1 cellular context compared by ENCODE assay signal in genomic region chr3:38346584-38347410, GRCh38.
TF ChIP-seq lines count a peak whose summit lies in the region.

XYLB (plus strand) TSS chr3:38346785; CDS start chr3:38346869, 84 bp downstream.

TF ChIP-seq in HepG2, 621 proteins besides CTCF, POLR2A, EP300 and RAD21 (continued from another document and continues in another):
- TF ChIP-seq ZNF318 (CRISPR knock-in tag; IDR thresholded peaks at IDR 0.05): peak; percentile 80; the same call in 1 of the 2 replicates
- TF ChIP-seq TSC22D2 (CRISPR knock-in tag; IDR thresholded peaks at IDR 0.05; ENCODE audit: borderline replicate concordance): peak; percentile 74
- TF ChIP-seq ATF2 (CRISPR knock-in tag; IDR thresholded peaks at IDR 0.05): peak; percentile 76
- peak; percentile 68 for TF ChIP-seq ZNF562 (CRISPR knock-in tag; IDR thresholded peaks at IDR 0.05; ENCODE audit: borderline replicate concordance)
- peak; percentile 58; the same call in 1 of the 2 replicates for TF ChIP-seq PLSCR1 (CRISPR knock-in tag; IDR thresholded peaks at IDR 0.05; ENCODE audit: borderline replicate concordance)
- peak; percentile 61 for TF ChIP-seq FOXO1 (CRISPR knock-in tag; IDR thresholded peaks at IDR 0.05)
- peak; percentile 88; the same call in 1 of the 2 replicates for TF ChIP-seq EED (CRISPR knock-in tag; IDR thresholded peaks at IDR 0.05)
- peak; percentile 56; the same call in 1 of the 2 replicates for TF ChIP-seq ZNF770 (CRISPR knock-in tag; IDR thresholded peaks at IDR 0.05)
- TF ChIP-seq ATM (IDR thresholded peaks at IDR 0.05; ENCODE audit: borderline replicate concordance): no peak
- TF ChIP-seq CENPX (CRISPR knock-in tag; IDR thresholded peaks at IDR 0.05): no peak
- peak; percentile 92 for TF ChIP-seq ZNF230 (CRISPR knock-in tag; IDR thresholded peaks at IDR 0.05)
- TF ChIP-seq FOSL2 (CRISPR knock-in tag; IDR thresholded peaks at IDR 0.05): peak; percentile 68
- TF ChIP-seq GPBP1L1 (CRISPR knock-in tag; IDR thresholded peaks at IDR 0.05): no peak
- TF ChIP-seq ATF1 (CRISPR knock-in tag; IDR thresholded peaks at IDR 0.05): no peak
- no peak for TF ChIP-seq PCBP1 (IDR thresholded peaks at IDR 0.05; ENCODE audit: borderline replicate concordance, low read depth, low read length)
- TF ChIP-seq ETS1 (CRISPR knock-in tag; IDR thresholded peaks at IDR 0.05): peak; percentile 29; the same call in 1 of the 2 replicates
- peak; percentile 97; the same call in 1 of the 2 replicates for TF ChIP-seq ZNF766 (CRISPR knock-in tag; IDR thresholded peaks at IDR 0.05; ENCODE audit: borderline replicate concordance)
- no peak; the same call in none of the 2 replicates for TF ChIP-seq ZNF589 (CRISPR knock-in tag; conservative IDR thresholded peaks at IDR 0.05)
- 0 out of 2 replicates have a peak, but pooled peaks have one; percentile 26 for TF ChIP-seq ZNF570 (CRISPR knock-in tag; IDR thresholded peaks at IDR 0.05; ENCODE audit: borderline replicate concordance)
- TF ChIP-seq ELF3 (CRISPR knock-in tag; IDR thresholded peaks at IDR 0.05): peak; percentile 67
- peak; percentile 93 for TF ChIP-seq ZNF672 (CRISPR knock-in tag; IDR thresholded peaks at IDR 0.05)
- TF ChIP-seq ZNF260 (CRISPR knock-in tag; IDR thresholded peaks at IDR 0.05; ENCODE audit: borderline replicate concordance, low read depth): no peak
- TF ChIP-seq ZNF331 (CRISPR knock-in tag; IDR thresholded peaks at IDR 0.05): peak; percentile 87
- peak; percentile 98 for TF ChIP-seq ZNF776 (CRISPR knock-in tag; IDR thresholded peaks at IDR 0.05)
- TF ChIP-seq ZBTB2 (CRISPR knock-in tag; IDR thresholded peaks at IDR 0.05; ENCODE audit: low read depth): peak; percentile 79; the same call in 1 of the 2 replicates
- TF ChIP-seq BRCA1 (CRISPR knock-in tag; IDR thresholded peaks at IDR 0.05): peak; percentile 92
- no peak for TF ChIP-seq NR2F6 (IDR thresholded peaks at IDR 0.05)
- TF ChIP-seq NR2F6 (CRISPR knock-in tag; IDR thresholded peaks at IDR 0.05): peak; percentile 71
- TF ChIP-seq PITX1 (CRISPR knock-in tag; IDR thresholded peaks at IDR 0.05): peak; percentile 63; the same call in 1 of the 2 replicates
- TF ChIP-seq ZNF160 (CRISPR knock-in tag; IDR thresholded peaks at IDR 0.05): peak; percentile 97
- peak; percentile 48 for TF ChIP-seq TBL1XR1 (IDR thresholded peaks at IDR 0.05; ENCODE audit: borderline replicate concordance, low read length, partially characterized antibody)
- TF ChIP-seq HOXA5 (CRISPR knock-in tag; IDR thresholded peaks at IDR 0.05): peak; percentile 94
- TF ChIP-seq PREB (CRISPR knock-in tag; IDR thresholded peaks at IDR 0.05): peak; percentile 76; the same call in 1 of the 2 replicates
- TF ChIP-seq HNRNPLL (IDR thresholded peaks at IDR 0.05; ENCODE audit: low read depth, low read length, poor library complexity, severe bottlenecking): peak; percentile 75
- TF ChIP-seq ZC3H13 (CRISPR knock-in tag; IDR thresholded peaks at IDR 0.05): peak; percentile 94
- TF ChIP-seq CCAR2 (optimal IDR thresholded peaks at IDR 0.05; ENCODE audit: low read depth, low read length): no peak
- TF ChIP-seq ZNF34 (CRISPR knock-in tag; IDR thresholded peaks at IDR 0.05; ENCODE audit: borderline replicate concordance): peak; percentile 90; the same call in 1 of the 2 replicates
- TF ChIP-seq MTF1 (CRISPR knock-in tag; IDR thresholded peaks at IDR 0.05): no peak
- TF ChIP-seq NCOA2 (CRISPR knock-in tag; IDR thresholded peaks at IDR 0.05): peak; percentile 68
- TF ChIP-seq DR1 (CRISPR knock-in tag; IDR thresholded peaks at IDR 0.05): peak; percentile 64
- TF ChIP-seq SOX6 (IDR thresholded peaks at IDR 0.05): no peak
- peak; percentile 74 for TF ChIP-seq SOX6 (CRISPR knock-in tag; IDR thresholded peaks at IDR 0.05)
- TF ChIP-seq DDIT3 (CRISPR knock-in tag; IDR thresholded peaks at IDR 0.05): 0 out of 2 replicates have a peak, but pooled peaks have one; percentile 58
- no peak for TF ChIP-seq PRPF4 (IDR thresholded peaks at IDR 0.05; ENCODE audit: low read depth, low read length, poor library complexity, severe bottlenecking)
- TF ChIP-seq HMGA1 (CRISPR knock-in tag; conservative IDR thresholded peaks at IDR 0.05): no peak
- TF ChIP-seq ZMYM3 (CRISPR knock-in tag; IDR thresholded peaks at IDR 0.05): peak; percentile 60; the same call in 1 of the 2 replicates
- peak; percentile 93 for TF ChIP-seq TGIF2 (CRISPR knock-in tag; IDR thresholded peaks at IDR 0.05)
- TF ChIP-seq HHEX (CRISPR knock-in tag; IDR thresholded peaks at IDR 0.05): no peak
- no peak; the same call in 1 of the 2 replicates for TF ChIP-seq ZNF550 (CRISPR knock-in tag; IDR thresholded peaks at IDR 0.05; ENCODE audit: borderline replicate concordance)
